ENCODE assay signal across 17 cellular contexts in the genomic region with DNA sequence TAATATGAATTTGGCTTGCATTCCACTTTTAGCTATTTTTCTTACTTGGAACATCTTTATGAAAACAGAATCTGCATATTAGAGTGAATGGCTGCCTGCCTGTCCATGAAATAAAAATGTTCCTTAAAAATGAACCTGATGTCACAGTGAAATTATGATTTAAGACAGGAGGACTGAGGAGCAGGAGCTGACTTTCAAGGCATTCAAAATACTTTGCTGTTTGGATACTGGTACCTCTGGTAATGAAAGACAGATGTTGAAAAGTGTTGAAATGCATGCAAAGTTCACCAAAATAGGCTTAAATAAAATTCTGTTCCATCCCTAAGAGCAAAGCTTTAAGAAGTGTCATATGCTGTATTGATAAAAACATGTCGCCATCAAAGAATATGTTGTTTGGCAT. TPM values are rescaled to one million over a fixed set of nuclear protein-coding genes. Genes with fewer than 3 reads are reported as not detected.
DNase-seq lines count a peak whose midpoint lies in the region; ATAC-seq, FAIRE-seq and TF ChIP-seq lines count a peak whose summit lies in the region.
"Had no signal": no experiment of that assay in that cellular context is flagged by ENCODE, and none has a peak within 500 bp of the region (broad histone marks: within the 10 kb centered on the region; RNA-seq: fewer than 3 reads in every experiment).

No MANE protein-coding gene starts in this region.

- H3F3A ChIP-seq in SK-N-SH (replicated peaks; ENCODE audit: insufficient read depth) = no peaks in the 10 kb centered on the region

- H4K20me1 ChIP-seq in K562 (replicated peaks; ENCODE audit: control insufficient read depth, insufficient read depth, low read length) (no peaks in the 10 kb centered on the region; the same call in 1 of the 2 replicates), SK-N-SH (ENCODE audit: insufficient read depth) (no peaks in the 10 kb centered on the region)

- no peak for FAIRE-seq in K562 (lab: Jason Lieb, UNC)
- no peak for FAIRE-seq in RCC 7860 (lab: Jason Lieb, UNC)

- no peaks in the 10 kb centered on the region for H3K9me1 ChIP-seq in K562 (ENCODE audit: control insufficient read depth, insufficient read depth, low read length)

- TF ChIP-seq EP300 in K562 (IDR thresholded peaks at IDR 0.05; ENCODE audit: low read length) (no peak), SK-N-SH (IDR thresholded peaks at IDR 0.05; ENCODE audit: borderline replicate concordance in 1 of 2, low read depth in 1 of 2, low read length in 1 of 2) (no peak)

- H3K27me3 ChIP-seq in BJ (ENCODE audit: control insufficient read depth, insufficient read depth, low read length) (peaks cover 20% of the 10 kb centered on the region), K562 (ENCODE audit: control insufficient read depth in 2 of 2, insufficient read depth in 2 of 2, low read length in 2 of 2) (peaks cover 36 to 59% of the 10 kb centered on the region in 2 experiments), SK-N-SH (ENCODE audit: insufficient read depth) (peaks cover 52% of the 10 kb centered on the region)

- H3K9ac ChIP-seq in K562 (ENCODE audit: insufficient read depth in 1 of 2, low read depth in 2 of 2, low read length in 2 of 2) = no peak overlapping the region
- H3K9ac ChIP-seq in SK-N-SH = no peak overlapping the region

- BruUV-seq in K562 (replicated peaks; lab: Mats Ljungman, UMichigan) = no TSS peak

- H3K27ac ChIP-seq in K562 (ENCODE audit: extremely low read depth, low read depth, low read length) (no peak overlapping the region), SK-N-SH (ENCODE audit: low read depth in 2 of 2, low read length in 1 of 2) (peak overlapping the region in 1 of 2 experiments; percentile 91; a peak in 2 of 4 replicates)
- H3K27ac ChIP-seq: colonic mucosa had no signal

- H3K9me2 ChIP-seq in SK-N-SH = no peaks in the 10 kb centered on the region

- H3K4me3 ChIP-seq in BJ (ENCODE audit: low read depth, low read length) (no peak overlapping the region), K562 (no peak overlapping the region), foreskin fibroblast (ENCODE audit: low read depth in 1 of 2, low read length in 2 of 2) (peak overlapping the region in 1 of 2 donors; percentile 66), SK-N-SH (ENCODE audit: low read depth in 2 of 2, low read length in 1 of 2) (no peak overlapping the region)

- no peak overlapping the region for H3K4me2 ChIP-seq in K562 (ENCODE audit: insufficient read depth, low read length)
- H3K4me2 ChIP-seq in SK-N-SH = no peak overlapping the region

- ATAC-seq in K562 (no peak), sciatic nerve (peak; percentile 53), HG03432 (IDR thresholded peaks at IDR 0.05; ENCODE audit: unreplicated experiment) (no peak)
- ATAC-seq: activated CD8-positive, alpha-beta memory T cell treated with anti-CD3 and anti-CD28 coated beads, Interleukin-2, amount 10 ng/mL, durations not matched to agents 7 days and 5 days; esophagus mucosa had no signal

- TF ChIP-seq CTCF in BJ (IDR thresholded peaks at IDR 0.05; ENCODE audit: insufficient read depth, low read depth, low read length) = no peak
- no peak for TF ChIP-seq CTCF in K562 (IDR thresholded peaks at IDR 0.05 in 2 of 3, conservative IDR thresholded peaks at IDR 0.05 in 1 of 3; ENCODE audit: insufficient read depth in 2 of 3, low read depth in 1 of 3, low read length in 3 of 3)
- TF ChIP-seq CTCF in foreskin fibroblast (IDR thresholded peaks at IDR 0.05; ENCODE audit: low read depth, low read length) = no peak
- no peak for TF ChIP-seq CTCF in SK-N-SH (IDR thresholded peaks at IDR 0.05)

- H3K36me3 ChIP-seq in BJ (ENCODE audit: control insufficient read depth, insufficient read depth, low read length) (no peaks in the 10 kb centered on the region), K562 (ENCODE audit: control insufficient read depth, insufficient read depth, low read length) (no peaks in the 10 kb centered on the region), SK-N-SH (replicated peaks in 1 of 2; ENCODE audit: control insufficient read depth in 1 of 2, insufficient read depth in 2 of 2, low read length in 1 of 2) (no peaks in the 10 kb centered on the region)
- H3K36me3 ChIP-seq: colonic mucosa had no signal

- no peak for TF ChIP-seq RAD21 in K562 (CRISPR knock-in tag; conservative IDR thresholded peaks at IDR 0.05 in 1 of 2, IDR thresholded peaks at IDR 0.05 in 1 of 2)
- no peak for TF ChIP-seq RAD21 in SK-N-SH (IDR thresholded peaks at IDR 0.05; ENCODE audit: low read length)

- H3K79me2 ChIP-seq in K562 (ENCODE audit: control insufficient read depth, insufficient read depth, low read length) (no peaks in the 10 kb centered on the region), SK-N-SH (ENCODE audit: insufficient read depth) (no peaks in the 10 kb centered on the region)

- POLR2A ChIA-PET in BJ (lab: Charles Lee) = no interaction called here
- POLR2A ChIA-PET in K562 (lab: Yijun Ruan, JAX) = no interaction called here
- POLR2A ChIA-PET in SK-N-SH (lab: Yijun Ruan, JAX) = interaction anchor here (1.4 kb wide), 1 partner anchor 37 kb away, joined by 4 read pairs; no protein-coding TSS in a partner anchor

- no peak for TF ChIP-seq POLR2A in K562 (conservative IDR thresholded peaks at IDR 0.05)

- in situ Hi-C loops in K562 (cut with MboI) = no loop called here

- DNase-seq in BJ (ENCODE audit: low read depth) = peak; percentile 31
- no peak for DNase-seq in K562 (ENCODE audit: extremely low read depth in 1 of 4, low spot score in 3 of 4)
- DNase-seq in foreskin fibroblast = peak; percentile 51 to 77
- no peak for DNase-seq in sciatic nerve (ENCODE audit: low spot score)
- DNase-seq in D341Med (ENCODE audit: low spot score) = no peak
- no peak for DNase-seq in SK-N-SH
- DNase-seq in RCC 7860 (ENCODE audit: low spot score) = no peak
- DNase-seq: activated CD4-positive, CD25-positive, alpha-beta regulatory T cell; activated CD8-positive, alpha-beta memory T cell treated with anti-CD3 and anti-CD28 coated beads, Interleukin-2, amount 10 ng/mL, durations not matched to agents 7 days and 5 days; activated effector memory CD4-positive, alpha-beta T cell treated with anti-CD3 and anti-CD28 coated beads, Interleukin-2, amount 50 U/mL, for 16 hours; colonic mucosa; MM.1S; NCI-H1694; NCI-H345; stimulated activated CD4-positive, alpha-beta T cell treated with anti-CD3 and anti-CD28 coated beads, Interleukin-1b, Interleukin-23, amount 100 ng/mL, for 48 hours had no signal

- intact Hi-C loops in K562 (cut with micrococcal nuclease) = no loop called here
- intact Hi-C loops in sciatic nerve (cut with DNase I) = loop anchor here (5.0 kb wide), 1 partner anchor 1360 kb away; no protein-coding TSS in a partner anchor

- CTCF ChIA-PET in BJ (lab: Yijun Ruan, JAX) (interaction anchor here (1.1 to 1.7 kb wide), 4 partner anchors 18 to 106 kb away, joined by 3 to 10 read pairs (median 3); no protein-coding TSS in a partner anchor), K562 (lab: Yijun Ruan, JAX; ENCODE audit: low intra/inter-chr PET ratio) (no interaction called here), SK-N-SH (lab: Yijun Ruan, JAX) (interaction anchor here (1.6 kb wide), 1 partner anchor 49 kb away, joined by 7 read pairs; no protein-coding TSS in a partner anchor)

- H3K4me1 ChIP-seq in K562 (replicated peaks in 1 of 2; ENCODE audit: control insufficient read depth in 2 of 2, insufficient read depth in 2 of 2, low read length in 2 of 2) (peaks cover 0 to 14% of the 10 kb centered on the region in 2 experiments; a peak in 2 of 5 replicates), SK-N-SH (ENCODE audit: control insufficient read depth in 1 of 2, insufficient read depth in 2 of 2, low read depth in 1 of 2, low read length in 1 of 2) (peaks cover 0 to 32% of the 10 kb centered on the region in 2 experiments; a peak in 2 of 4 replicates)
- H3K4me1 ChIP-seq: colonic mucosa had no signal

- 0% methylated on average over 1 of the region's 1 CpG for WGBS in K562 (ENCODE audit: insufficient coverage, low coverage, missing lambda C conversion rate)
- 94% methylated on average over 1 of the region's 1 CpG for WGBS in SK-N-SH (ENCODE audit: low lambda C conversion rate)

- no peak overlapping the region for H2AFZ ChIP-seq in K562 (ENCODE audit: low read depth, low read length)
- no peak overlapping the region for H2AFZ ChIP-seq in SK-N-SH (ENCODE audit: low read depth)

- no peaks in the 10 kb centered on the region for H3K9me3 ChIP-seq in K562 (replicated peaks; ENCODE audit: control insufficient read depth, insufficient read depth, low read depth, low read length)
- H3K9me3 ChIP-seq in SK-N-SH = no peaks in the 10 kb centered on the region
- H3K9me3 ChIP-seq: colonic mucosa had no signal

TF ChIP-seq in K562, 482 proteins besides CTCF, POLR2A, EP300 and RAD21 (continues in another document):
- TF ChIP-seq CBX8 (IDR thresholded peaks at IDR 0.05; ENCODE audit: borderline replicate concordance, extremely low read depth, low read depth, low read length, poor library complexity, severe bottlenecking) = peak; percentile 62

TF ChIP-seq in SK-N-SH, 30 proteins besides CTCF, POLR2A, EP300 and RAD21 (continues in another document):
- no peak for TF ChIP-seq NRF1 (IDR thresholded peaks at IDR 0.05; ENCODE audit: low read depth, low read length)

RNA-seq across cellular contexts. Expression of a gene that starts 1.7 kb away (rescaled TPM):
- polyA plus RNA-seq in BJ (2011; rRNA removed) (25.7 and 32.0 TPM in 2 replicates), K562 (2011; rRNA removed) (18.2 and 23.0 TPM in 2 replicates), K562 (2014; fragmentation: Illumina TruSeq; extraction: Trizol) (20.7 and 21.8 TPM in 2 replicates), K562 (2014; fragmentation: Nextera tagmentation; extraction: Ambion mirVana) (1 to 10 TPM; 2.1 to 2.5 TPM), K562 (2014; rRNA removed) (16.6 and 17.5 TPM in 2 replicates), SK-N-SH (2012; rRNA removed) (19.8 and 21.6 TPM in 2 replicates)
- polyA minus RNA-seq in BJ (2011; rRNA and poly(A)+ RNA removed) = 25.6 and 39.9 TPM in 2 replicates
- 92.8 and 112 TPM in 2 replicates for total RNA-seq in K562 (2011; cell fraction: chromatin; rRNA removed; ENCODE audit: low replicate concordance)
- 40.5 and 45.3 TPM in 2 replicates for total RNA-seq in K562 (2011; cell fraction: nucleolus; rRNA removed)
- total RNA-seq in K562 (2011; cell fraction: nucleoplasm; rRNA removed) = 58.2 and 65.3 TPM in 2 replicates
- total RNA-seq in K562 (2014; rRNA removed) (16.6 and 17.2 TPM in 2 replicates), K562 (2014; rRNA removed; fragmentation: Illumina TruSeq; extraction: Trizol) (12.0 and 12.2 TPM in 2 replicates), K562 (2015; rRNA removed; fragmentation: Illumina TruSeq; extraction: Trizol) (19.0 and 20.8 TPM in 2 replicates), K562 (2021) (26.8 and 31.2 TPM in 2 replicates), sciatic nerve (146 TPM)
- polyA plus RNA-seq in K562 (2011; cell fraction: cytosol; rRNA removed) = 7.8 and 12.7 TPM in 2 replicates
- 129 and 143 TPM in 2 replicates for polyA plus RNA-seq in K562 (2011; cell fraction: nucleus; rRNA removed)
- 19.3 and 20.6 TPM in 2 replicates for polyA plus RNA-seq in K562 (2012)
- polyA minus RNA-seq in K562 (2011; rRNA and poly(A)+ RNA removed) = 24.3 and 26.2 TPM in 2 replicates
- polyA minus RNA-seq in K562 (2011; cell fraction: cytosol; rRNA and poly(A)+ RNA removed) = 8.5 and 13.3 TPM in 2 replicates
- 60.0 and 84.2 TPM in 2 replicates for polyA minus RNA-seq in K562 (2011; cell fraction: nucleus; rRNA and poly(A)+ RNA removed)
- 16.6 and 20.0 TPM in 2 replicates for polyA plus RNA-seq in SK-N-SH (2012; cell fraction: cytosol; rRNA removed)
- 83.5 and 99.5 TPM in 2 replicates for polyA plus RNA-seq in SK-N-SH (2012; cell fraction: nucleus; rRNA removed)

Comparison
In these comparisons a context has a peak if more than half of its experiments do, and no peak if none do; other contexts are left out.
1. DNase-seq: peak in BJ (single experiment) and foreskin fibroblast (2 of 2); none in K562 (0 of 4), sciatic nerve (single experiment), D341Med (single experiment), SK-N-SH (single experiment) and RCC 7860 (single experiment).